1 cellular context compared by ENCODE assay signal in genomic region chr19:57099199-57099661, GRCh38.
TF ChIP-seq lines count a peak whose summit lies in the region.

No MANE protein-coding gene starts in this region.

TF ChIP-seq in HepG2, 621 proteins besides CTCF, POLR2A, EP300 and RAD21 (continued from another document and continues in another):
- TF ChIP-seq YY1 (IDR thresholded peaks at IDR 0.05; ENCODE audit: insufficient read depth, insufficient replicate concordance, low read depth, low read length): peak; percentile 82
- peak; percentile 69 for TF ChIP-seq THAP11 (CRISPR knock-in tag; IDR thresholded peaks at IDR 0.05)
- no peak for TF ChIP-seq HOMEZ (CRISPR knock-in tag; IDR thresholded peaks at IDR 0.05; ENCODE audit: low read depth)
- TF ChIP-seq, protein P1, sequence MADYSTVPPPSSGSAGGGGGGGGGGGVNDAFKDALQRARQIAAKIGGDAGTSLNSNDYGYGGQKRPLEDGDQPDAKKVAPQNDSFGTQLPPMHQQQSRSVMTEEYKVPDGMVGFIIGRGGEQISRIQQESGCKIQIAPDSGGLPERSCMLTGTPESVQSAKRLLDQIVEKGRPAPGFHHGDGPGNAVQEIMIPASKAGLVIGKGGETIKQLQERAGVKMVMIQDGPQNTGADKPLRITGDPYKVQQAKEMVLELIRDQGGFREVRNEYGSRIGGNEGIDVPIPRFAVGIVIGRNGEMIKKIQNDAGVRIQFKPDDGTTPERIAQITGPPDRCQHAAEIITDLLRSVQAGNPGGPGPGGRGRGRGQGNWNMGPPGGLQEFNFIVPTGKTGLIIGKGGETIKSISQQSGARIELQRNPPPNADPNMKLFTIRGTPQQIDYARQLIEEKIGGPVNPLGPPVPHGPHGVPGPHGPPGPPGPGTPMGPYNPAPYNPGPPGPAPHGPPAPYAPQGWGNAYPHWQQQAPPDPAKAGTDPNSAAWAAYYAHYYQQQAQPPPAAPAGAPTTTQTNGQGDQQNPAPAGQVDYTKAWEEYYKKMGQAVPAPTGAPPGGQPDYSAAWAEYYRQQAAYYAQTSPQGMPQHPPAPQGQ (CRISPR knock-in tag; IDR thresholded peaks at IDR 0.05; ENCODE audit: borderline replicate concordance): no peak
- no peak for TF ChIP-seq ZNF264 (CRISPR knock-in tag; IDR thresholded peaks at IDR 0.05)
- TF ChIP-seq, protein P2, sequence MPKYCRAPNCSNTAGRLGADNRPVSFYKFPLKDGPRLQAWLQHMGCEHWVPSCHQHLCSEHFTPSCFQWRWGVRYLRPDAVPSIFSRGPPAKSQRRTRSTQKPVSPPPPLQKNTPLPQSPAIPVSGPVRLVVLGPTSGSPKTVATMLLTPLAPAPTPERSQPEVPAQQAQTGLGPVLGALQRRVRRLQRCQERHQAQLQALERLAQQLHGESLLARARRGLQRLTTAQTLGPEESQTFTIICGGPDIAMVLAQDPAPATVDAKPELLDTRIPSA (CRISPR knock-in tag; IDR thresholded peaks at IDR 0.05; ENCODE audit: borderline replicate concordance): no peak
- TF ChIP-seq ZNF331 (CRISPR knock-in tag; IDR thresholded peaks at IDR 0.05): peak; percentile 67
- TF ChIP-seq ARNT2 (CRISPR knock-in tag; IDR thresholded peaks at IDR 0.05; ENCODE audit: low read depth): no peak
- no peak for TF ChIP-seq ZNF335 (CRISPR knock-in tag; IDR thresholded peaks at IDR 0.05)
- no peak for TF ChIP-seq MAFF (IDR thresholded peaks at IDR 0.05; ENCODE audit: low read depth, low read length)
- no peak for TF ChIP-seq TCF7 (IDR thresholded peaks at IDR 0.05; ENCODE audit: low read depth)
- TF ChIP-seq ZSCAN12 (CRISPR knock-in tag; IDR thresholded peaks at IDR 0.05): no peak
- no peak for TF ChIP-seq RFXANK (CRISPR knock-in tag; IDR thresholded peaks at IDR 0.05)
- TF ChIP-seq ZNF598 (CRISPR knock-in tag; IDR thresholded peaks at IDR 0.05; ENCODE audit: borderline replicate concordance): no peak
- TF ChIP-seq ZNF326 (CRISPR knock-in tag; IDR thresholded peaks at IDR 0.05; ENCODE audit: borderline replicate concordance): no peak
- no peak for TF ChIP-seq ZNF33A (CRISPR knock-in tag; IDR thresholded peaks at IDR 0.05; ENCODE audit: borderline replicate concordance)
- TF ChIP-seq ZNF383 (CRISPR knock-in tag; IDR thresholded peaks at IDR 0.05; ENCODE audit: borderline replicate concordance): no peak
- TF ChIP-seq ZNF569 (CRISPR knock-in tag; IDR thresholded peaks at IDR 0.05; ENCODE audit: borderline replicate concordance): no peak
- TF ChIP-seq ZBTB3 (CRISPR knock-in tag; IDR thresholded peaks at IDR 0.05; ENCODE audit: borderline replicate concordance, low read depth): no peak
- TF ChIP-seq ZNF616 (CRISPR knock-in tag; IDR thresholded peaks at IDR 0.05; ENCODE audit: low read depth): 0 out of 2 replicates have a peak, but pooled peaks have one; percentile 61
- TF ChIP-seq ZKSCAN5 (CRISPR knock-in tag; IDR thresholded peaks at IDR 0.05): no peak
- no peak for TF ChIP-seq NFRKB (IDR thresholded peaks at IDR 0.05)
- TF ChIP-seq, protein P3, sequence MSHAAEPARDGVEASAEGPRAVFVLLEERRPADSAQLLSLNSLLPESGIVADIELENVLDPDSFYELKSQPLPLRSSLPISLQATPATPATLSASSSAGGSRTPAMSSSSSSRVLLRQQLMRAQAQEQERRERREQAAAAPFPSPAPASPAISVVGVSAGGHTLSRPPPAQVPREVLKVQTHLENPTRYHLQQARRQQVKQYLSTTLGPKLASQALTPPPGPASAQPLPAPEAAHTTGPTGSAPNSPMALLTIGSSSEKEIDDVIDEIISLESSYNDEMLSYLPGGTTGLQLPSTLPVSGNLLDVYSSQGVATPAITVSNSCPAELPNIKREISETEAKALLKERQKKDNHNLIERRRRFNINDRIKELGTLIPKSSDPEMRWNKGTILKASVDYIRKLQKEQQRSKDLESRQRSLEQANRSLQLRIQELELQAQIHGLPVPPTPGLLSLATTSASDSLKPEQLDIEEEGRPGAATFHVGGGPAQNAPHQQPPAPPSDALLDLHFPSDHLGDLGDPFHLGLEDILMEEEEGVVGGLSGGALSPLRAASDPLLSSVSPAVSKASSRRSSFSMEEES (CRISPR knock-in tag; IDR thresholded peaks at IDR 0.05): no peak
- TF ChIP-seq ZNF775 (CRISPR knock-in tag; IDR thresholded peaks at IDR 0.05; ENCODE audit: borderline replicate concordance): no peak
- no peak for TF ChIP-seq NR2C2 (CRISPR knock-in tag; IDR thresholded peaks at IDR 0.05; ENCODE audit: borderline replicate concordance)
- TF ChIP-seq IKZF1 (IDR thresholded peaks at IDR 0.05): no peak
- TF ChIP-seq IRF2 (CRISPR knock-in tag; IDR thresholded peaks at IDR 0.05): peak; percentile 69
- peak; percentile 79 for TF ChIP-seq FOSL2 (CRISPR knock-in tag; IDR thresholded peaks at IDR 0.05)
- peak; percentile 74; the same call in 1 of the 2 replicates for TF ChIP-seq ZNF788 (CRISPR knock-in tag; IDR thresholded peaks at IDR 0.05; ENCODE audit: borderline replicate concordance)
- peak; percentile 44; the same call in 1 of the 2 replicates for TF ChIP-seq SALL2 (CRISPR knock-in tag; IDR thresholded peaks at IDR 0.05)
- TF ChIP-seq, protein P4, sequence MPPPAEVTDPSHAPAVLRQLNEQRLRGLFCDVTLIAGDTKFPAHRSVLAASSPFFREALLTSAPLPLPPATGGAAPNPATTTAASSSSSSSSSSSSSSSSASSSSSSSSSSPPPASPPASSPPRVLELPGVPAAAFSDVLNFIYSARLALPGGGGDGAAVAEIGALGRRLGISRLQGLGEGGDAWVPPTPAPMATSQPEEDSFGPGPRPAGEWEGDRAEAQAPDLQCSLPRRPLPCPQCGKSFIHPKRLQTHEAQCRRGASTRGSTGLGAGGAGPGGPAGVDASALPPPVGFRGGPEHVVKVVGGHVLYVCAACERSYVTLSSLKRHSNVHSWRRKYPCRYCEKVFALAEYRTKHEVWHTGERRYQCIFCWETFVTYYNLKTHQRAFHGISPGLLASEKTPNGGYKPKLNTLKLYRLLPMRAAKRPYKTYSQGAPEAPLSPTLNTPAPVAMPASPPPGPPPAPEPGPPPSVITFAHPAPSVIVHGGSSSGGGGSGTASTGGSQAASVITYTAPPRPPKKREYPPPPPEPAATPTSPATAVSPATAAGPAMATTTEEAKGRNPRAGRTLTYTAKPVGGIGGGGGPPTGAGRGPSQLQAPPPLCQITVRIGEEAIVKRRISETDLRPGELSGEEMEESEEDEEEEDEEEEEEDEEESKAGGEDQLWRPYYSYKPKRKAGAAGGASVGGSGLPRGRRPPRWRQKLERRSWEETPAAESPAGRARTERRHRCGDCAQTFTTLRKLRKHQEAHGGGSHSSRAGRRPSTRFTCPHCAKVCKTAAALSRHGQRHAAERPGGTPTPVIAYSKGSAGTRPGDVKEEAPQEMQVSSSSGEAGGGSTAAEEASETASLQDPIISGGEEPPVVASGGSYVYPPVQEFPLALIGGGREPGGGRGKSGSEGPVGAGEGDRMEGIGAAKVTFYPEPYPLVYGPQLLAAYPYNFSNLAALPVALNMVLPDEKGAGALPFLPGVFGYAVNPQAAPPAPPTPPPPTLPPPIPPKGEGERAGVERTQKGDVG (CRISPR knock-in tag; IDR thresholded peaks at IDR 0.05; ENCODE audit: borderline replicate concordance): 0 out of 2 replicates have a peak, but pooled peaks have one; percentile 43
- no peak for TF ChIP-seq THYN1 (CRISPR knock-in tag; IDR thresholded peaks at IDR 0.05; ENCODE audit: borderline replicate concordance, low read depth)
- TF ChIP-seq ZNF646 (CRISPR knock-in tag; IDR thresholded peaks at IDR 0.05): no peak
- TF ChIP-seq ZNF800 (CRISPR knock-in tag; IDR thresholded peaks at IDR 0.05): no peak
- TF ChIP-seq CREB3 (CRISPR knock-in tag; IDR thresholded peaks at IDR 0.05): no peak
- TF ChIP-seq NFYC (CRISPR knock-in tag; IDR thresholded peaks at IDR 0.05): no peak
- no peak for TF ChIP-seq HNRNPH1 (optimal IDR thresholded peaks at IDR 0.05; ENCODE audit: low read depth, low read length)
- no peak; the same call in 1 of the 2 replicates for TF ChIP-seq DR1 (CRISPR knock-in tag; IDR thresholded peaks at IDR 0.05)
- TF ChIP-seq, protein P5, sequence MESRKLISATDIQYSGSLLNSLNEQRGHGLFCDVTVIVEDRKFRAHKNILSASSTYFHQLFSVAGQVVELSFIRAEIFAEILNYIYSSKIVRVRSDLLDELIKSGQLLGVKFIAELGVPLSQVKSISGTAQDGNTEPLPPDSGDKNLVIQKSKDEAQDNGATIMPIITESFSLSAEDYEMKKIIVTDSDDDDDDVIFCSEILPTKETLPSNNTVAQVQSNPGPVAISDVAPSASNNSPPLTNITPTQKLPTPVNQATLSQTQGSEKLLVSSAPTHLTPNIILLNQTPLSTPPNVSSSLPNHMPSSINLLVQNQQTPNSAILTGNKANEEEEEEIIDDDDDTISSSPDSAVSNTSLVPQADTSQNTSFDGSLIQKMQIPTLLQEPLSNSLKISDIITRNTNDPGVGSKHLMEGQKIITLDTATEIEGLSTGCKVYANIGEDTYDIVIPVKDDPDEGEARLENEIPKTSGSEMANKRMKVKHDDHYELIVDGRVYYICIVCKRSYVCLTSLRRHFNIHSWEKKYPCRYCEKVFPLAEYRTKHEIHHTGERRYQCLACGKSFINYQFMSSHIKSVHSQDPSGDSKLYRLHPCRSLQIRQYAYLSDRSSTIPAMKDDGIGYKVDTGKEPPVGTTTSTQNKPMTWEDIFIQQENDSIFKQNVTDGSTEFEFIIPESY (CRISPR knock-in tag; IDR thresholded peaks at IDR 0.05): peak; percentile 91
- TF ChIP-seq ZNF660 (CRISPR knock-in tag; IDR thresholded peaks at IDR 0.05; ENCODE audit: borderline replicate concordance, low read depth): no peak
- no peak for TF ChIP-seq ZNF101 (CRISPR knock-in tag; IDR thresholded peaks at IDR 0.05; ENCODE audit: borderline replicate concordance, low read depth)
- TF ChIP-seq JDP2 (CRISPR knock-in tag; IDR thresholded peaks at IDR 0.05; ENCODE audit: borderline replicate concordance): no peak
- no peak for TF ChIP-seq ZNF160 (CRISPR knock-in tag; IDR thresholded peaks at IDR 0.05)
